ENCODE assay signal across 29 cellular contexts in the genomic region with DNA sequence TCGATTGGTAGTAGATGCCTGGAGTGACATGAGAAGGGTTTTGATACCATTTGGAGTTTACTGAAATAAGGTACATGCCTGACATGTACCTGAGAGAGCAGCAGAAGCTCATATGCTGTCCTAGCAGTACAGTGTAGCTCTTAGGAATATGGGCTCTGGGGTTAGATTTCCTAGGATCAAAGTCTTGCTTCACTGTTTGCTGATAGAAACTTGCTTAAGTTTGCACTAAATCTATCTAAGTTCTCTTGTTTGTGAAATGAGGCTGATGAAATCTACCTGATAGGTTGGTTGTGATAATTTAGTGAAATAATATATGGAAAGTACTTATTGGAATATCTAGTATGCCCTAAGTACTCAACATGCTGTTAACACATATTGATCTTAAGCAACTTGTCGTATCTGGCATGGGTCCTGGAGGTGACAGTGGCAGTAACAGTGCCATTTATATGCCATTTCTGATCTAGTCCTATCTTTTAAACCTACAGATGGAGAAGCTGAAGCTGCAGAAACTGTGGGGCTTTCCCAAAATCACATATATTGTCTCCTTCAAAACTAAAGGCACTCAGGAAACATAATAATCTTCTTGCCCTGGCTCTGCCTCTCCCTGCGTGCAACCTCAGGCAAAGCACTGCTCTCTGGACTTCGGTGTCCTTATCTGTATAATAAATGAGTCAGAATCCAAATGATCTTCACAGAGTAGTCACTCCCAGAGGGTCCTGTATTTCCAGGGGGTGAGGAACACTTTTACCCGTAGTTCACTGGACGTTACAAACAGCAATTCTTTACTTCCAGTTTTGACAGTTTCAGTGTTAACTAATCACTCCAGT.
DNase-seq lines count a peak whose midpoint lies in the region; ATAC-seq, FAIRE-seq and TF ChIP-seq lines count a peak whose summit lies in the region.
"Had no signal": no experiment of that assay in that cellular context is flagged by ENCODE, and none has a peak within 500 bp of the region (broad histone marks: within the 10 kb centered on the region; RNA-seq: fewer than 3 reads in every experiment).

No MANE protein-coding gene starts in this region.

- WGBS in small intestine, 3 donors: 11 to 45% (median 31%) methylated on average over 6 of the region's 6 CpGs

- peaks cover 0 to 4% of the 10 kb centered on the region in 2 donors for H3K4me1 ChIP-seq in small intestine (ENCODE audit: control insufficient read depth in 2 of 2, insufficient read depth in 1 of 2, low read depth in 1 of 2, low read length in 1 of 2)
- H3K4me1 ChIP-seq: heart right ventricle, lower lobe of right lung, SJCRH30, upper lobe of right lung had no signal

- no peaks in the 10 kb centered on the region for H3K36me3 ChIP-seq in small intestine (ENCODE audit: control insufficient read depth in 2 of 2, insufficient read depth in 2 of 2, low read length in 2 of 2)
- H3K36me3 ChIP-seq: heart right ventricle, lower lobe of right lung, SJCRH30, upper lobe of right lung, WERI-Rb-1 had no signal

- no peak overlapping the region for H3K4me3 Mint-ChIP-seq in WTC11
- H3K4me3 Mint-ChIP-seq: activated naive CD4-positive, alpha-beta T cell treated with anti-CD3 and anti-CD28 coated beads, Interleukin-2, amount 50 U/mL, for 24 hours; H9; natural killer cell treated with Interleukin-12 subunit alpha and Interleukin-12 subunit beta and Interleukin-15 and Interleukin-18, amount 100 ng/mL, for 72 hours had no signal

- POLR2A ChIA-PET in WTC11 (lab: Charles Lee): no interaction called here

- H3K27me3 Mint-ChIP-seq in WTC11 (ENCODE audit: low read depth): no peaks in the 10 kb centered on the region; the same call in 1 of the 2 replicates
- H3K27me3 Mint-ChIP-seq: activated naive CD4-positive, alpha-beta T cell treated with anti-CD3 and anti-CD28 coated beads, Interleukin-2, amount 50 U/mL, for 24 hours; natural killer cell treated with Interleukin-12 subunit alpha and Interleukin-12 subunit beta and Interleukin-15 and Interleukin-18, amount 100 ng/mL, for 72 hours had no signal

- FAIRE-seq in small intestine (lab: Jason Lieb, UNC): no peak
- FAIRE-seq in frontal cortex (lab: Jason Lieb, UNC): no peak
- FAIRE-seq: kidney, RCC 7860 had no signal

- peaks cover 20% of the 10 kb centered on the region for H3K9me3 Mint-ChIP-seq in WTC11
- H3K9me3 Mint-ChIP-seq: activated naive CD4-positive, alpha-beta T cell treated with anti-CD3 and anti-CD28 coated beads, Interleukin-2, amount 50 U/mL, for 24 hours had no signal

- DNase-seq in WTC11 (ENCODE audit: low spot score) (no peak), small intestine (peak; percentile 85), SIG-M5 (lab: John Stamatoyannopoulos, UW) (no peak), frontal cortex (ENCODE audit: low spot score in 2 of 2) (no peak)
- DNase-seq: activated CD8-positive, alpha-beta memory T cell treated with anti-CD3 and anti-CD28 coated beads for 24 hours; amygdala; dorsolateral prefrontal cortex; EL; foreskin melanocyte; H9; heart right ventricle; kidney; lower lobe of right lung; NCI-H1092; NCI-H1694; NCI-H446; NCI-H748 treated with DMSO at 0.1 percent for 48 hours; SJCRH30; stimulated activated naive CD4-positive, alpha-beta T cell treated with Interleukin-2 at 50 U/mL for 16 hours; T1000; upper lobe of right lung; WERI-Rb-1 had no signal

- CTCF ChIA-PET in WTC11 (lab: Charles Lee): interaction anchor here (1.2 kb wide), 1 partner anchor 211 kb away, joined by 3 read pairs; no protein-coding TSS in a partner anchor

- H3K4me3 ChIP-seq in small intestine (ENCODE audit: low read depth in 1 of 2, low read length in 2 of 2): no peak overlapping the region
- H3K4me3 ChIP-seq: dorsolateral prefrontal cortex, heart right ventricle, lower lobe of right lung, SJCRH30, upper lobe of right lung had no signal

- ATAC-seq in GM21367 (IDR thresholded peaks at IDR 0.05; ENCODE audit: unreplicated experiment) (peak; percentile 11), HG02973 (IDR thresholded peaks at IDR 0.05; ENCODE audit: unreplicated experiment) (peak; percentile 8), WTC11 (no peak), HG03439 (IDR thresholded peaks at IDR 0.05; ENCODE audit: unreplicated experiment) (no peak), GM21528 (IDR thresholded peaks at IDR 0.05; ENCODE audit: low FRiP score, unreplicated experiment) (no peak)
- ATAC-seq: heart right ventricle; lower lobe of right lung; natural killer cell treated with Interleukin-12 subunit alpha and Interleukin-12 subunit beta and Interleukin-15 and Interleukin-18, amount 100 ng/mL, for 72 hours; upper lobe of right lung had no signal

- H3K27ac Mint-ChIP-seq in WTC11: no peak overlapping the region
- H3K27ac Mint-ChIP-seq: activated naive CD4-positive, alpha-beta T cell treated with anti-CD3 and anti-CD28 coated beads, Interleukin-2, amount 50 U/mL, for 24 hours; H9; natural killer cell treated with Interleukin-12 subunit alpha and Interleukin-12 subunit beta and Interleukin-15 and Interleukin-18, amount 100 ng/mL, for 72 hours had no signal

- H3K4me1 Mint-ChIP-seq in WTC11: 0 out of 2 replicates have a peak, but pooled peaks cover 2% of the 10 kb centered on the region
- H3K4me1 Mint-ChIP-seq: activated naive CD4-positive, alpha-beta T cell treated with anti-CD3 and anti-CD28 coated beads, Interleukin-2, amount 50 U/mL, for 24 hours had no signal

- peaks cover 17% of the 10 kb centered on the region; the same call in 1 of the 2 replicates for H3K36me3 Mint-ChIP-seq in WTC11

- no peaks in the 10 kb centered on the region for H3K27me3 ChIP-seq in small intestine (ENCODE audit: control insufficient read depth in 2 of 2, insufficient read depth in 2 of 2, low read length in 2 of 2)
- H3K27me3 ChIP-seq: dorsolateral prefrontal cortex, heart right ventricle, SJCRH30, upper lobe of right lung had no signal

- no peaks in the 10 kb centered on the region for H3K9me3 ChIP-seq in small intestine (ENCODE audit: control insufficient read depth, low read depth)
- H3K9me3 ChIP-seq: SJCRH30 had no signal

- H3K27ac ChIP-seq in small intestine (ENCODE audit: low read depth in 1 of 2, low read length in 1 of 2): peak overlapping the region in 1 of 2 donors; percentile 87
- H3K27ac ChIP-seq: dorsolateral prefrontal cortex, heart right ventricle, lower lobe of right lung, SJCRH30, upper lobe of right lung, WERI-Rb-1 had no signal

- no peak for TF ChIP-seq CTCF in WTC11 (IDR thresholded peaks at IDR 0.05)

TF ChIP-seq in WTC11, 78 proteins besides CTCF, POLR2A, EP300 and RAD21:
- TF ChIP-seq GABPB1 (CRISPR knock-in tag; IDR thresholded peaks at IDR 0.05): peak; percentile 61
- TF ChIP-seq MXD4 (CRISPR knock-in tag; IDR thresholded peaks at IDR 0.05; ENCODE audit: borderline replicate concordance): no peak
TF ChIP-seq in WTC11: peak in this region for 1.

Comparison
In these comparisons a context has a peak if more than half of its experiments do, and no peak if none do; other contexts are left out.
1. ATAC-seq: peak in GM21367 (single experiment) and HG02973 (single experiment); none in WTC11 (single experiment), HG03439 (single experiment) and GM21528 (single experiment).